ENCODE assay signal across 20 cellular contexts in genomic region chr13:99271249-99271648, GRCh38. TPM values are rescaled to one million over a fixed set of nuclear protein-coding genes. Genes with fewer than 3 reads are reported as not detected.
A peak's percentile ranks its signal among the peaks of the same experiment; 100 is the strongest.
DNase-seq lines count a peak whose midpoint lies in the region; ATAC-seq and TF ChIP-seq lines count a peak whose summit lies in the region.
"Had no signal": no experiment of that assay in that cellular context is flagged by ENCODE, and none has a peak within 500 bp of the region (broad histone marks: within the 10 kb centered on the region; RNA-seq: fewer than 3 reads in every experiment).

No MANE protein-coding gene starts in this region.

- H3K36me3 ChIP-seq in muscle layer of duodenum (ENCODE audit: control insufficient read depth in 1 of 2, insufficient read depth in 2 of 2, low read length in 2 of 2) (peaks cover 0 to 4% of the 10 kb centered on the region in 2 donors), upper lobe of left lung (peaks cover 0 to 4% (median 1%) of the 10 kb centered on the region in 4 donors), ascending aorta (peaks cover 0 to 4% of the 10 kb centered on the region in 2 donors)
- H3K36me3 ChIP-seq: pancreas, uterus had no signal

- H3K9me3 Mint-ChIP-seq in activated naive CD4-positive, alpha-beta T cell treated with anti-CD3 and anti-CD28 coated beads for 36 hours, result peaks cover 5% of the 10 kb centered on the region
- H3K9me3 Mint-ChIP-seq in activated naive CD4-positive, alpha-beta T cell treated with anti-CD3 and anti-CD28 coated beads, Interleukin-2, amount 50 U/mL, for 72 hours, result peaks cover 0 to 6% of the 10 kb centered on the region in 2 donors
- peaks cover 16% of the 10 kb centered on the region for H3K9me3 Mint-ChIP-seq in activated T-helper 2 cell treated with anti-CD3 and anti-CD28 coated beads, Interferon-gamma antibody, Interleukin-2, Interleukin-4, amounts not matched to agents 10 μg/mL and 5 μg/mL and 100 μg/mL, durations not matched to agents 14 hours and 24 hours and 36 hours

- TF ChIP-seq POLR2A in upper lobe of left lung (IDR thresholded peaks at IDR 0.05), result no peak

- H3K4me1 Mint-ChIP-seq in activated naive CD4-positive, alpha-beta T cell treated with anti-CD3 and anti-CD28 coated beads for 36 hours (ENCODE audit: low read depth), result peaks cover 73% of the 10 kb centered on the region
- peaks cover 58% of the 10 kb centered on the region for H3K4me1 Mint-ChIP-seq in activated T-helper 2 cell treated with anti-CD3 and anti-CD28 coated beads, Interferon-gamma antibody, Interleukin-2, Interleukin-4, amounts not matched to agents 10 μg/mL and 5 μg/mL and 100 μg/mL, durations not matched to agents 14 hours and 24 hours and 36 hours (ENCODE audit: low read depth)

- H3K4me3 Mint-ChIP-seq in activated naive CD4-positive, alpha-beta T cell treated with anti-CD3 and anti-CD28 coated beads for 36 hours, result no peak overlapping the region
- no peak overlapping the region for H3K4me3 Mint-ChIP-seq in activated T-helper 2 cell treated with anti-CD3 and anti-CD28 coated beads, Interferon-gamma antibody, Interleukin-2, Interleukin-4, amounts not matched to agents 10 μg/mL and 5 μg/mL and 100 μg/mL, durations not matched to agents 14 hours and 24 hours and 36 hours (ENCODE audit: low read depth)
- H3K4me3 Mint-ChIP-seq: endodermal cell had no signal

- no peak for ATAC-seq in activated naive CD4-positive, alpha-beta T cell treated with anti-CD3 and anti-CD28 coated beads, Interleukin-2, amount 50 U/mL, for 72 hours
- no peak for ATAC-seq in upper lobe of left lung (ENCODE audit: low FRiP score in 2 of 2)
- ATAC-seq in HG03139 (IDR thresholded peaks at IDR 0.05; ENCODE audit: unreplicated experiment), result no peak
- ATAC-seq: left colon, Right ventricle myocardium inferior had no signal

- H3K4me1 ChIP-seq in muscle layer of duodenum (ENCODE audit: control insufficient read depth in 1 of 2, insufficient read depth in 2 of 2, low read length in 2 of 2) (no peaks in the 10 kb centered on the region), upper lobe of left lung (peaks cover 0 to 12% (median 2%) of the 10 kb centered on the region in 4 donors), ascending aorta (no peaks in the 10 kb centered on the region)
- H3K4me1 ChIP-seq: Caco-2, pancreas, uterus had no signal

- H3K27ac ChIP-seq in muscle layer of duodenum (ENCODE audit: low read length) (peak overlapping the region; percentile 13), upper lobe of left lung (peak overlapping the region; percentile 29 to 57 (median 44)), ascending aorta (no peak overlapping the region)
- H3K27ac ChIP-seq: pancreas, uterus had no signal

- intact Hi-C loops in activated naive CD4-positive, alpha-beta T cell treated with anti-CD3 and anti-CD28 coated beads for 36 hours (cut with micrococcal nuclease), result loop anchor here (2.0 kb wide), 1 partner anchor 36 kb away; the partner anchor contains the start of gene GPR183
- intact Hi-C loops in activated T-helper 2 cell treated with anti-CD3 and anti-CD28 coated beads, Interferon-gamma antibody, Interleukin-2, Interleukin-4, amounts not matched to agents 10 μg/mL and 5 μg/mL and 100 μg/mL, durations not matched to agents 14 hours and 24 hours and 36 hours (cut with micrococcal nuclease), result no loop called here
- intact Hi-C loops in ascending aorta (cut with DNase I), result no loop called here

- TF ChIP-seq EP300 in upper lobe of left lung (IDR thresholded peaks at IDR 0.05), result no peak

- 83 to 90% methylated on average over 3 of the region's 3 CpGs for WGBS in upper lobe of left lung, 2 donors

- no peaks in the 10 kb centered on the region for H3K27me3 Mint-ChIP-seq in activated naive CD4-positive, alpha-beta T cell treated with anti-CD3 and anti-CD28 coated beads for 36 hours (ENCODE audit: low read depth)
- no peaks in the 10 kb centered on the region for H3K27me3 Mint-ChIP-seq in activated T-helper 2 cell treated with anti-CD3 and anti-CD28 coated beads, Interferon-gamma antibody, Interleukin-2, Interleukin-4, amounts not matched to agents 10 μg/mL and 5 μg/mL and 100 μg/mL, durations not matched to agents 14 hours and 24 hours and 36 hours (ENCODE audit: low read depth)

- peaks cover 0 to 5% of the 10 kb centered on the region in 2 donors for H3K9me3 ChIP-seq in muscle layer of duodenum (ENCODE audit: control insufficient read depth in 1 of 2, low read length in 2 of 2)
- peaks cover 0 to 5% (median 4%) of the 10 kb centered on the region in 4 donors for H3K9me3 ChIP-seq in upper lobe of left lung
- H3K9me3 ChIP-seq in ascending aorta, result no peaks in the 10 kb centered on the region
- H3K9me3 ChIP-seq: Caco-2, pancreas, uterus had no signal

- H3K27me3 ChIP-seq in muscle layer of duodenum (ENCODE audit: low read depth, low read length), result no peaks in the 10 kb centered on the region
- no peaks in the 10 kb centered on the region for H3K27me3 ChIP-seq in upper lobe of left lung
- H3K27me3 ChIP-seq in ascending aorta, result no peaks in the 10 kb centered on the region
- H3K27me3 ChIP-seq: pancreas, uterus had no signal

- CTCF ChIA-PET in activated naive CD4-positive, alpha-beta T cell treated with anti-CD3 and anti-CD28 coated beads for 36 hours (lab: Charles Lee), result interaction anchor here (0.6 to 11.9 kb wide), 20 partner anchors 9 to 166 kb away, joined by 3 to 302 read pairs (median 10); partner anchors contain the start of gene UBAC2

- DNase-seq in activated naive CD4-positive, alpha-beta T cell treated with anti-CD3 and anti-CD28 coated beads for 36 hours, result no peak
- DNase-seq in activated naive CD4-positive, alpha-beta T cell treated with anti-CD3 and anti-CD28 coated beads, Interleukin-2, amount 50 U/mL, for 72 hours (ENCODE audit: low spot score in 2 of 2), result no peak
- DNase-seq in activated T-helper 2 cell treated with anti-CD3 and anti-CD28 coated beads, Interferon-gamma antibody, Interleukin-2, Interleukin-4, amounts not matched to agents 10 μg/mL and 5 μg/mL and 100 μg/mL, durations not matched to agents 14 hours and 24 hours and 36 hours (ENCODE audit: low spot score), result no peak
- DNase-seq in upper lobe of left lung, result no peak
- no peak for DNase-seq in ascending aorta (ENCODE audit: low spot score in 2 of 2)
- no peak for DNase-seq in HUDEP-2 (lab: John Stamatoyannopoulos, UW; ENCODE audit: unreplicated experiment in 76 of 76)
- DNase-seq: amniotic stem cell, Caco-2, endodermal cell, left colon, NCI-H1436, NCI-H446, pancreas, uterus had no signal

- H3K27ac Mint-ChIP-seq in activated naive CD4-positive, alpha-beta T cell treated with anti-CD3 and anti-CD28 coated beads for 36 hours, result peak overlapping the region; percentile 21
- peak overlapping the region in 1 of 2 donors; percentile 54 for H3K27ac Mint-ChIP-seq in activated naive CD4-positive, alpha-beta T cell treated with anti-CD3 and anti-CD28 coated beads, Interleukin-2, amount 50 U/mL, for 72 hours
- H3K27ac Mint-ChIP-seq in activated T-helper 2 cell treated with anti-CD3 and anti-CD28 coated beads, Interferon-gamma antibody, Interleukin-2, Interleukin-4, amounts not matched to agents 10 μg/mL and 5 μg/mL and 100 μg/mL, durations not matched to agents 14 hours and 24 hours and 36 hours, result peak overlapping the region; percentile 47
- H3K27ac Mint-ChIP-seq: endodermal cell had no signal

- TF ChIP-seq CTCF in upper lobe of left lung (IDR thresholded peaks at IDR 0.05), result no peak
- no peak for TF ChIP-seq CTCF in ascending aorta (IDR thresholded peaks at IDR 0.05)

- H3K4me3 ChIP-seq in muscle layer of duodenum (ENCODE audit: low read depth in 1 of 2, low read length in 2 of 2) (no peak overlapping the region), upper lobe of left lung (no peak overlapping the region), ascending aorta (no peak overlapping the region)
- H3K4me3 ChIP-seq: pancreas, skin epidermis, uterus had no signal

- H3K36me3 Mint-ChIP-seq in activated naive CD4-positive, alpha-beta T cell treated with anti-CD3 and anti-CD28 coated beads for 36 hours (ENCODE audit: low read depth), result peaks cover 27% of the 10 kb centered on the region
- peaks cover 15 to 32% of the 10 kb centered on the region in 2 donors for H3K36me3 Mint-ChIP-seq in activated naive CD4-positive, alpha-beta T cell treated with anti-CD3 and anti-CD28 coated beads, Interleukin-2, amount 50 U/mL, for 72 hours
- H3K36me3 Mint-ChIP-seq in activated T-helper 2 cell treated with anti-CD3 and anti-CD28 coated beads, Interferon-gamma antibody, Interleukin-2, Interleukin-4, amounts not matched to agents 10 μg/mL and 5 μg/mL and 100 μg/mL, durations not matched to agents 14 hours and 24 hours and 36 hours (ENCODE audit: low read depth), result peaks cover 65% of the 10 kb centered on the region

RNA-seq across cellular contexts. Expression of gene GPR18, which starts 13.1 kb away (rescaled TPM):
- 1 to 10 TPM; 2.4 TPM for total RNA-seq in activated naive CD4-positive, alpha-beta T cell treated with anti-CD3 and anti-CD28 coated beads for 36 hours
- total RNA-seq in activated naive CD4-positive, alpha-beta T cell treated with anti-CD3 and anti-CD28 coated beads, Interleukin-2, amount 50 U/mL, for 72 hours, result 1 to 10 TPM; 2.0 to 8.4 TPM
- total RNA-seq in activated T-helper 2 cell treated with anti-CD3 and anti-CD28 coated beads, Interferon-gamma antibody, Interleukin-2, Interleukin-4, amounts not matched to agents 10 μg/mL and 5 μg/mL and 100 μg/mL, durations not matched to agents 14 hours and 24 hours and 36 hours, result 7.4 and 8.4 TPM in 2 replicates
- total RNA-seq in upper lobe of left lung (under 1 TPM in 2 of 6 donors, not detected in 4; 0.52 to 0.94 TPM), ascending aorta (not detected)
- total RNA-seq: Caco-2, cerebellum, endodermal cell, H4, Right ventricle myocardium inferior had no signal

RNA-seq across cellular contexts. Expression of gene GPR183, which starts 36.0 kb away (rescaled TPM):
- total RNA-seq in activated naive CD4-positive, alpha-beta T cell treated with anti-CD3 and anti-CD28 coated beads for 36 hours, result 10 to 100 TPM; 37.4 to 38.8 TPM
- 10 to 100 TPM; 55.0 to 55.4 TPM for total RNA-seq in activated naive CD4-positive, alpha-beta T cell treated with anti-CD3 and anti-CD28 coated beads, Interleukin-2, amount 50 U/mL, for 72 hours
- 143 and 147 TPM in 2 replicates for total RNA-seq in activated T-helper 2 cell treated with anti-CD3 and anti-CD28 coated beads, Interferon-gamma antibody, Interleukin-2, Interleukin-4, amounts not matched to agents 10 μg/mL and 5 μg/mL and 100 μg/mL, durations not matched to agents 14 hours and 24 hours and 36 hours
- total RNA-seq in upper lobe of left lung (10 to 100 TPM in 3 of 6 donors, 1 to 10 TPM in 3; 2.6 to 13.5 (median 10.0) TPM), ascending aorta (1.1 TPM)
- total RNA-seq: Caco-2 had no signal

Comparison
In these comparisons a context has a peak if more than half of its experiments do, and no peak if none do; other contexts are left out.
1. H3K27ac ChIP-seq: peak in muscle layer of duodenum (single experiment) and upper lobe of left lung (4 of 4); none in ascending aorta (0 of 2).